In genomic region chr7:39969431-39969830, GRCh38 we compare ENCODE assay signal across 18 cellular contexts. TPM values are rescaled to one million over a fixed set of nuclear protein-coding genes. Genes with fewer than 3 reads are reported as not detected.
DNase-seq lines count a peak whose midpoint lies in the region; ATAC-seq and TF ChIP-seq lines count a peak whose summit lies in the region.
"Had no signal": no experiment of that assay in that cellular context is flagged by ENCODE, and none has a peak within 500 bp of the region (broad histone marks: within the 10 kb centered on the region; RNA-seq: fewer than 3 reads in every experiment).

No MANE protein-coding gene starts in this region.

- H4K91ac ChIP-seq in IMR-90 (ENCODE audit: insufficient read depth, low read depth, low read length), result no peak overlapping the region

- H3K27ac ChIP-seq in IMR-90 (ENCODE audit: insufficient read depth, low read length), result no peak overlapping the region
- no peak overlapping the region for H3K27ac ChIP-seq in SJCRH30
- H3K27ac ChIP-seq: A549, heart left ventricle had no signal

- H2AK9ac ChIP-seq in IMR-90 (replicated peaks; ENCODE audit: low read depth, low read length, poor library complexity), result no peak overlapping the region

- peaks cover 24% of the 10 kb centered on the region for H3K36me3 Mint-ChIP-seq in activated T-cell treated with anti-CD3 and anti-CD28 coated beads, Interleukin-2, amount 50 U/mL, for 24 hours (ENCODE audit: low read depth)
- peaks cover 52% of the 10 kb centered on the region for H3K36me3 Mint-ChIP-seq in effector memory CD8-positive, alpha-beta T cell (ENCODE audit: insufficient read depth)
- H3K36me3 Mint-ChIP-seq in progenitor cell of endocrine pancreas (ENCODE audit: insufficient read depth), result peaks cover 15% of the 10 kb centered on the region

- intact Hi-C loops in IMR-90 (cut with micrococcal nuclease), result no loop called here

- peak overlapping the region; percentile 77 for H2BK5ac ChIP-seq in IMR-90 (ENCODE audit: low read depth, low read length, poor library complexity, severe bottlenecking)

- H3K23ac ChIP-seq in IMR-90 (ENCODE audit: low read depth, low read length), result no peak overlapping the region

- no peak overlapping the region for H3K4me3 Mint-ChIP-seq in activated T-cell treated with anti-CD3 and anti-CD28 coated beads, Interleukin-2, amount 50 U/mL, for 24 hours
- H3K4me3 Mint-ChIP-seq in effector memory CD8-positive, alpha-beta T cell, result peak overlapping the region; percentile 51 to 69
- H3K4me3 Mint-ChIP-seq in progenitor cell of endocrine pancreas (ENCODE audit: low read depth), result no peak overlapping the region
- H3K4me3 Mint-ChIP-seq: activated CD4-positive, alpha-beta memory T cell treated with anti-CD3 and anti-CD28 coated beads for 36 hours; activated naive CD8-positive, alpha-beta T cell treated with anti-CD3 and anti-CD28 coated beads, Interleukin-2, amount 10 ng/mL, durations not matched to agents 7 days and 5 days had no signal

- H3K4me3 ChIP-seq in IMR-90 (ENCODE audit: insufficient read depth, low read depth, low read length) (no peak overlapping the region), SJCRH30 (no peak overlapping the region)
- H3K4me3 ChIP-seq: A549, HAP-1, heart left ventricle had no signal

- peak overlapping the region; percentile 41 for H3K27ac Mint-ChIP-seq in activated T-cell treated with anti-CD3 and anti-CD28 coated beads, Interleukin-2, amount 50 U/mL, for 24 hours
- H3K27ac Mint-ChIP-seq in effector memory CD8-positive, alpha-beta T cell, result peak overlapping the region; percentile 54 to 65
- H3K27ac Mint-ChIP-seq in progenitor cell of endocrine pancreas, result peak overlapping the region; percentile 26
- H3K27ac Mint-ChIP-seq: activated CD4-positive, alpha-beta memory T cell treated with anti-CD3 and anti-CD28 coated beads for 36 hours; activated naive CD8-positive, alpha-beta T cell treated with anti-CD3 and anti-CD28 coated beads, Interleukin-2, amount 10 ng/mL, durations not matched to agents 7 days and 5 days had no signal

- TF ChIP-seq CTCF in IMR-90 (conservative IDR thresholded peaks at IDR 0.05; ENCODE audit: low read depth, low read length) (no peak), progenitor cell of endocrine pancreas (IDR thresholded peaks at IDR 0.05; ENCODE audit: unreplicated experiment) (no peak)

- H4K20me1 ChIP-seq in IMR-90 (ENCODE audit: insufficient read depth, low read length), result peaks cover 73% of the 10 kb centered on the region

- H3K4ac ChIP-seq in IMR-90 (ENCODE audit: low read depth, low read length), result no peak overlapping the region

- H3K9me3 Mint-ChIP-seq in activated T-cell treated with anti-CD3 and anti-CD28 coated beads, Interleukin-2, amount 50 U/mL, for 24 hours, result no peaks in the 10 kb centered on the region
- H3K9me3 Mint-ChIP-seq in effector memory CD8-positive, alpha-beta T cell, result no peaks in the 10 kb centered on the region
- peaks cover 17% of the 10 kb centered on the region for H3K9me3 Mint-ChIP-seq in progenitor cell of endocrine pancreas (ENCODE audit: low read depth)
- H3K9me3 Mint-ChIP-seq: activated CD4-positive, alpha-beta memory T cell treated with anti-CD3 and anti-CD28 coated beads for 36 hours had no signal

- H3K56ac ChIP-seq in IMR-90 (ENCODE audit: extremely low read depth, insufficient read depth, low read length), result no peak overlapping the region

- no CpG with 5 or more reads among the region's 1 CpG for WGBS in IMR-90 (ENCODE audit: extremely low coverage in 2 of 2, insufficient read length in 1 of 2), 2 experiments

- no peak for TF ChIP-seq POLR2A in IMR-90 (IDR thresholded peaks at IDR 0.05; ENCODE audit: low read depth, low read length)

- CTCF ChIA-PET in IMR-90 (lab: Yijun Ruan, JAX), result interaction anchor here (0.6 kb wide), 1 partner anchor 1098 kb away, joined by 3 read pairs; no protein-coding TSS in a partner anchor

- no peak overlapping the region for H2AK5ac ChIP-seq in IMR-90 (ENCODE audit: low read depth, low read length)

- no peak overlapping the region for H3K14ac ChIP-seq in IMR-90 (replicated peaks; ENCODE audit: low read depth, low read length)

- DNase-seq in activated T-cell treated with anti-CD3 and anti-CD28 coated beads, Interleukin-2, amount 50 U/mL, for 24 hours, result no peak
- no peak for DNase-seq in activated T-cell treated with anti-CD3 and anti-CD28 coated beads, Interleukin-2, amount 50 U/mL, for 1 hour
- DNase-seq in IMR-90, result peak; percentile 64
- DNase-seq in effector memory CD8-positive, alpha-beta T cell, result no peak
- DNase-seq in progenitor cell of endocrine pancreas (ENCODE audit: low spot score, unreplicated experiment), result no peak
- DNase-seq in SJCRH30, result no peak
- DNase-seq: activated CD4-positive, alpha-beta memory T cell treated with anti-CD3 and anti-CD28 coated beads for 36 hours; activated naive CD8-positive, alpha-beta T cell treated with anti-CD3 and anti-CD28 coated beads, Interleukin-2, amount 10 ng/mL, durations not matched to agents 7 days and 5 days; DMS 273 treated with DMSO at 0.1 percent for 48 hours; heart left ventricle; left colon; NCI-H2029 treated with DMSO at 0.1 percent for 48 hours; NCI-H82 had no signal

- no TSS peak for BruUV-seq in IMR-90 (replicated peaks; lab: Mats Ljungman, UMichigan)

- dilution Hi-C loops in IMR-90 (cut with HindIII; ENCODE audit: low sequenced_read_pairs, unreplicated experiment), result no loop called here

- peaks cover 90% of the 10 kb centered on the region for H3K4me1 Mint-ChIP-seq in activated T-cell treated with anti-CD3 and anti-CD28 coated beads, Interleukin-2, amount 50 U/mL, for 24 hours (ENCODE audit: low read depth)
- peaks cover 73 to 93% of the 10 kb centered on the region in 2 donors for H3K4me1 Mint-ChIP-seq in effector memory CD8-positive, alpha-beta T cell (ENCODE audit: low read depth in 2 of 2)
- H3K4me1 Mint-ChIP-seq in progenitor cell of endocrine pancreas (ENCODE audit: low read depth), result peaks cover 3% of the 10 kb centered on the region

- H3K9me3 ChIP-seq in IMR-90 (ENCODE audit: control insufficient read depth, insufficient read depth, low read length) (no peaks in the 10 kb centered on the region), SJCRH30 (replicated peaks) (no peaks in the 10 kb centered on the region; the same call in 1 of the 2 replicates)
- H3K9me3 ChIP-seq: A549, HAP-1, heart left ventricle had no signal

- peak overlapping the region; percentile 69; the same call in 1 of the 2 replicates for H3K4me2 ChIP-seq in IMR-90 (ENCODE audit: low read depth, low read length)
- H3K4me2 ChIP-seq: A549 had no signal

- H3K79me1 ChIP-seq in IMR-90 (ENCODE audit: low read depth in 1 of 2, low read length in 2 of 2), result peaks cover 3 to 58% of the 10 kb centered on the region in 2 experiments

- no peak overlapping the region for H2BK120ac ChIP-seq in IMR-90 (ENCODE audit: low read depth, low read length)

- H3K9ac ChIP-seq in IMR-90 (ENCODE audit: low read depth, low read length), result no peak overlapping the region

- H3K27me3 ChIP-seq in IMR-90 (ENCODE audit: control insufficient read depth, insufficient read depth, low read length), result no peaks in the 10 kb centered on the region
- H3K27me3 ChIP-seq in SJCRH30, result no peaks in the 10 kb centered on the region
- H3K27me3 ChIP-seq: heart left ventricle had no signal

- peaks cover 5% of the 10 kb centered on the region for H3K9me1 ChIP-seq in IMR-90 (ENCODE audit: insufficient read depth, low read length)

- ATAC-seq in IMR-90 (ENCODE audit: low read depth) (peak; percentile 81), HG03378 (IDR thresholded peaks at IDR 0.05; ENCODE audit: unreplicated experiment) (no peak), HG02571 (IDR thresholded peaks at IDR 0.05; ENCODE audit: unreplicated experiment) (no peak)
- no peak for ATAC-seq in effector memory CD8-positive, alpha-beta T cell (replicated peaks)
- ATAC-seq: A549, heart left ventricle, left colon, Right ventricle myocardium inferior had no signal

- H3K27me3 Mint-ChIP-seq in activated T-cell treated with anti-CD3 and anti-CD28 coated beads, Interleukin-2, amount 50 U/mL, for 24 hours, result no peaks in the 10 kb centered on the region
- no peaks in the 10 kb centered on the region for H3K27me3 Mint-ChIP-seq in effector memory CD8-positive, alpha-beta T cell
- no peaks in the 10 kb centered on the region for H3K27me3 Mint-ChIP-seq in progenitor cell of endocrine pancreas
- H3K27me3 Mint-ChIP-seq: activated CD4-positive, alpha-beta memory T cell treated with anti-CD3 and anti-CD28 coated beads for 36 hours; activated naive CD8-positive, alpha-beta T cell treated with anti-CD3 and anti-CD28 coated beads, Interleukin-2, amount 10 ng/mL, durations not matched to agents 7 days and 5 days had no signal

- no peak overlapping the region for H2AFZ ChIP-seq in IMR-90 (replicated peaks; ENCODE audit: low read length, poor library complexity)

- no peak overlapping the region for H4K5ac ChIP-seq in IMR-90 (ENCODE audit: low read depth, low read length)

- H3K4me1 ChIP-seq in IMR-90 (ENCODE audit: control insufficient read depth, insufficient read depth, low read length), result peaks cover 14% of the 10 kb centered on the region
- no peaks in the 10 kb centered on the region for H3K4me1 ChIP-seq in SJCRH30
- H3K4me1 ChIP-seq: HAP-1 had no signal

- H3K18ac ChIP-seq in IMR-90 (ENCODE audit: low read depth, low read length), result no peak overlapping the region; the same call in 1 of the 2 replicates

- no peaks in the 10 kb centered on the region for H3K36me3 ChIP-seq in IMR-90 (ENCODE audit: control insufficient read depth, insufficient read depth, low read length)
- no peaks in the 10 kb centered on the region for H3K36me3 ChIP-seq in SJCRH30
- H3K36me3 ChIP-seq: HAP-1, heart left ventricle had no signal

- POLR2A ChIA-PET in IMR-90 (lab: Charles Lee; ENCODE audit: unreplicated experiment), result no interaction called here

- no peak overlapping the region for H2BK20ac ChIP-seq in IMR-90 (ENCODE audit: low read depth, low read length)

- in situ Hi-C loops in IMR-90 (cut with MboI; ENCODE audit: low sequenced_read_pairs), result no loop called here

- no peak for TF ChIP-seq RAD21 in IMR-90 (IDR thresholded peaks at IDR 0.05; ENCODE audit: low read length)

- no peak overlapping the region for H4K8ac ChIP-seq in IMR-90 (ENCODE audit: low read depth in 2 of 2, low read length in 2 of 2)

- H2BK15ac ChIP-seq in IMR-90 (ENCODE audit: low read depth, low read length), result no peak overlapping the region

RNA-seq across cellular contexts. Expression of gene CDK13, which starts 19.4 kb away (rescaled TPM):
- total RNA-seq in IMR-90 (2012; rRNA removed), result 50.4 and 55.0 TPM in 2 replicates
- 18.7 and 20.1 TPM in 2 replicates for polyA plus RNA-seq in IMR-90 (2012; rRNA removed)
- polyA plus RNA-seq in IMR-90 (2012; cell fraction: cytosol; rRNA removed), result 9.2 and 9.5 TPM in 2 replicates
- 25.7 and 67.4 TPM in 2 replicates for polyA plus RNA-seq in IMR-90 (2012; cell fraction: nucleus; rRNA removed; ENCODE audit: low replicate concordance)
- 74.3 and 75.5 TPM in 2 replicates for total RNA-seq in progenitor cell of endocrine pancreas
- total RNA-seq in SJCRH30 (2014; rRNA removed; shearing (Covaris generic)), result 55.8 and 70.5 TPM in 2 replicates

Comparison
In these comparisons a context has a peak if more than half of its experiments do, and no peak if none do; other contexts are left out.
1. H3K4me3 Mint-ChIP-seq: peak in effector memory CD8-positive, alpha-beta T cell (2 of 2); none in activated T-cell treated with anti-CD3 and anti-CD28 coated beads, Interleukin-2, amount 50 U/mL, for 24 hours (single experiment) and progenitor cell of endocrine pancreas (single experiment).
2. Peak in every context shown above with its lines, with median percentiles within 50 percentile points of each other: H3K27ac Mint-ChIP-seq.